Comparison of ENCODE assay signal across 1 cellular context in the genomic region with DNA sequence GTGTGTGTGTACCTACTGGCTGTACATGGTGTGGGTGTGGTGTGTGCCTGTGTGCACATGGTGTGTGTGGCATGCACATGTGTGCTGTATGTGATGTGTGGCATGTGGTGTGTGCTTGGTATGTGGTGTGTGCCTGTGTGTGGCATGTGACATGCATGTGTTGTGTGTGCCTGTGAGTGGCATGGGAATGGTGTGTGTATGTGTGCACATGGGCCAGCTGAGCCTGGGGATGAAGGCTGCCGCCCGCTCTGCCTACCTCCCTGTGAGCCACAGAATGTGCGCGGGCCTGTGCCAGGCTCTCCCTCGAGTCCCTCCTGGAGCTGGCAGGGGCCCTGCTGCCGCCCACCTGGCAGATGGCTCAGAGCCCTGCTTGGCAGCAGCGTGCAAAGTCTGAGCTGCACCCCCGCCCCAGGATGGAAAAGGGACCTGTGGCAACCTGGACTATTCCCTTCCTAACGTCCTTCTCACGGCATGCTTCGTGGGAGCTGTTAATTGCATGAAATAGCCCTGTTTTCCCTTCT.
TF ChIP-seq lines count a peak whose summit lies in the region.

No MANE protein-coding gene starts in this region.

TF ChIP-seq in GM23338, 12 proteins besides CTCF, POLR2A, EP300 and RAD21:
- TF ChIP-seq, protein P1, sequence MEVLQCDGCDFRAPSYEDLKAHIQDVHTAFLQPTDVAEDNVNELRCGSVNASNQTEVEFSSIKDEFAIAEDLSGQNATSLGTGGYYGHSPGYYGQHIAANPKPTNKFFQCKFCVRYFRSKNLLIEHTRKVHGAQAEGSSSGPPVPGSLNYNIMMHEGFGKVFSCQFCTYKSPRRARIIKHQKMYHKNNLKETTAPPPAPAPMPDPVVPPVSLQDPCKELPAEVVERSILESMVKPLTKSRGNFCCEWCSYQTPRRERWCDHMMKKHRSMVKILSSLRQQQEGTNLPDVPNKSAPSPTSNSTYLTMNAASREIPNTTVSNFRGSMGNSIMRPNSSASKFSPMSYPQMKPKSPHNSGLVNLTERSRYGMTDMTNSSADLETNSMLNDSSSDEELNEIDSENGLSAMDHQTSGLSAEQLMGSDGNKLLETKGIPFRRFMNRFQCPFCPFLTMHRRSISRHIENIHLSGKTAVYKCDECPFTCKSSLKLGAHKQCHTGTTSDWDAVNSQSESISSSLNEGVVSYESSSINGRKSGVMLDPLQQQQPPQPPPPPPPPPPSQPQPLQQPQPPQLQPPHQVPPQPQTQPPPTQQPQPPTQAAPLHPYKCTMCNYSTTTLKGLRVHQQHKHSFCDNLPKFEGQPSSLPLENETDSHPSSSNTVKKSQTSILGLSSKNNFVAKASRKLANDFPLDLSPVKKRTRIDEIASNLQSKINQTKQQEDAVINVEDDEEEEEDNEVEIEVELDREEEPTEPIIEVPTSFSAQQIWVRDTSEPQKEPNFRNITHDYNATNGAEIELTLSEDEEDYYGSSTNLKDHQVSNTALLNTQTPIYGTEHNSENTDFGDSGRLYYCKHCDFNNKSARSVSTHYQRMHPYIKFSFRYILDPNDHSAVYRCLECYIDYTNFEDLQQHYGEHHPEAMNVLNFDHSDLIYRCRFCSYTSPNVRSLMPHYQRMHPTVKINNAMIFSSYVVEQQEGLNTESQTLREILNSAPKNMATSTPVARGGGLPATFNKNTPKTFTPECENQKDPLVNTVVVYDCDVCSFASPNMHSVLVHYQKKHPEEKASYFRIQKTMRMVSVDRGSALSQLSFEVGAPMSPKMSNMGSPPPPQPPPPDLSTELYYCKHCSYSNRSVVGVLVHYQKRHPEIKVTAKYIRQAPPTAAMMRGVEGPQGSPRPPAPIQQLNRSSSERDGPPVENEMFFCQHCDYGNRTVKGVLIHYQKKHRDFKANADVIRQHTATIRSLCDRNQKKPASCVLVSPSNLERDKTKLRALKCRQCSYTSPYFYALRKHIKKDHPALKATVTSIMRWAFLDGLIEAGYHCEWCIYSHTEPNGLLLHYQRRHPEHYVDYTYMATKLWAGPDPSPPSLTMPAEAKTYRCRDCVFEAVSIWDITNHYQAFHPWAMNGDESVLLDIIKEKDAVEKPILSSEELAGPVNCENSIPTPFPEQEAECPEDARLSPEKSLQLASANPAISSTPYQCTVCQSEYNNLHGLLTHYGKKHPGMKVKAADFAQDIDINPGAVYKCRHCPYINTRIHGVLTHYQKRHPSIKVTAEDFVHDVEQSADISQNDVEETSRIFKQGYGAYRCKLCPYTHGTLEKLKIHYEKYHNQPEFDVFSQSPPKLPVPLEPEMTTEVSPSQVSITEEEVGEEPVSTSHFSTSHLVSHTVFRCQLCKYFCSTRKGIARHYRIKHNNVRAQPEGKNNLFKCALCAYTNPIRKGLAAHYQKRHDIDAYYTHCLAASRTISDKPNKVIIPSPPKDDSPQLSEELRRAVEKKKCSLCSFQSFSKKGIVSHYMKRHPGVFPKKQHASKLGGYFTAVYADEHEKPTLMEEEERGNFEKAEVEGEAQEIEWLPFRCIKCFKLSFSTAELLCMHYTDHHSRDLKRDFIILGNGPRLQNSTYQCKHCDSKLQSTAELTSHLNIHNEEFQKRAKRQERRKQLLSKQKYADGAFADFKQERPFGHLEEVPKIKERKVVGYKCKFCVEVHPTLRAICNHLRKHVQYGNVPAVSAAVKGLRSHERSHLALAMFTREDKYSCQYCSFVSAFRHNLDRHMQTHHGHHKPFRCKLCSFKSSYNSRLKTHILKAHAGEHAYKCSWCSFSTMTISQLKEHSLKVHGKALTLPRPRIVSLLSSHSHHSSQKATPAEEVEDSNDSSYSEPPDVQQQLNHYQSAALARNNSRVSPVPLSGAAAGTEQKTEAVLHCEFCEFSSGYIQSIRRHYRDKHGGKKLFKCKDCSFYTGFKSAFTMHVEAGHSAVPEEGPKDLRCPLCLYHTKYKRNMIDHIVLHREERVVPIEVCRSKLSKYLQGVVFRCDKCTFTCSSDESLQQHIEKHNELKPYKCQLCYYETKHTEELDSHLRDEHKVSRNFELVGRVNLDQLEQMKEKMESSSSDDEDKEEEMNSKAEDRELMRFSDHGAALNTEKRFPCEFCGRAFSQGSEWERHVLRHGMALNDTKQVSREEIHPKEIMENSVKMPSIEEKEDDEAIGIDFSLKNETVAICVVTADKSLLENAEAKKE (CRISPR knock-in tag; IDR thresholded peaks at IDR 0.05): no peak
